In the genomic region with DNA sequence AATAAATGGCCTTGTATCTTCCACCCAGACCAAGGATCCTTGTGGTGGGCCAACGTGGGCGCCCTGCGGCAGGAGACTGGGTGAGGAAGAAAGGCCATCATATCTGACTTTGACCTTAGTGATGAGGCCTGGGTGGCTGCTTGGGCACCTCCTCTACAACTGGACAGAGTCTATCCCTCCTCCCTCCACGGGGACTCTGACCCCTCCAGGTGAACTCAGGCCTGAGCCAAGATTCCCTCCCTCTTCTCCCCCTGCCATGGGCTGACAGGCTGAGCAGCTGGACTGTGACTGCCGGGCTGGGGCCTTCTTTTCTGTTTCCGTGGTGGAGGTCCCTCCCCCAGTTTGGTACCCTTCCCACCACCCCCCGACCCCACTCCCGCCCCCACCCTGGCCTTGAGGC, we compare ENCODE assay signal across 1 cellular context.
TF ChIP-seq lines count a peak whose summit lies in the region.

No MANE protein-coding gene starts in this region.

TF ChIP-seq in HepG2, 621 proteins besides CTCF, POLR2A, EP300 and RAD21 (continued from another document):
- TF ChIP-seq, protein P1, sequence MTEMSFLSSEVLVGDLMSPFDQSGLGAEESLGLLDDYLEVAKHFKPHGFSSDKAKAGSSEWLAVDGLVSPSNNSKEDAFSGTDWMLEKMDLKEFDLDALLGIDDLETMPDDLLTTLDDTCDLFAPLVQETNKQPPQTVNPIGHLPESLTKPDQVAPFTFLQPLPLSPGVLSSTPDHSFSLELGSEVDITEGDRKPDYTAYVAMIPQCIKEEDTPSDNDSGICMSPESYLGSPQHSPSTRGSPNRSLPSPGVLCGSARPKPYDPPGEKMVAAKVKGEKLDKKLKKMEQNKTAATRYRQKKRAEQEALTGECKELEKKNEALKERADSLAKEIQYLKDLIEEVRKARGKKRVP (CRISPR knock-in tag; IDR thresholded peaks at IDR 0.05): no peak
- TF ChIP-seq ZHX2 (IDR thresholded peaks at IDR 0.05; ENCODE audit: low read depth): no peak
- no peak for TF ChIP-seq ZHX2 (CRISPR knock-in tag; IDR thresholded peaks at IDR 0.05; ENCODE audit: borderline replicate concordance)
- TF ChIP-seq MZF1 (CRISPR knock-in tag; IDR thresholded peaks at IDR 0.05; ENCODE audit: borderline replicate concordance): no peak
- no peak for TF ChIP-seq ZNF775 (CRISPR knock-in tag; IDR thresholded peaks at IDR 0.05; ENCODE audit: borderline replicate concordance)
- TF ChIP-seq, protein P2, sequence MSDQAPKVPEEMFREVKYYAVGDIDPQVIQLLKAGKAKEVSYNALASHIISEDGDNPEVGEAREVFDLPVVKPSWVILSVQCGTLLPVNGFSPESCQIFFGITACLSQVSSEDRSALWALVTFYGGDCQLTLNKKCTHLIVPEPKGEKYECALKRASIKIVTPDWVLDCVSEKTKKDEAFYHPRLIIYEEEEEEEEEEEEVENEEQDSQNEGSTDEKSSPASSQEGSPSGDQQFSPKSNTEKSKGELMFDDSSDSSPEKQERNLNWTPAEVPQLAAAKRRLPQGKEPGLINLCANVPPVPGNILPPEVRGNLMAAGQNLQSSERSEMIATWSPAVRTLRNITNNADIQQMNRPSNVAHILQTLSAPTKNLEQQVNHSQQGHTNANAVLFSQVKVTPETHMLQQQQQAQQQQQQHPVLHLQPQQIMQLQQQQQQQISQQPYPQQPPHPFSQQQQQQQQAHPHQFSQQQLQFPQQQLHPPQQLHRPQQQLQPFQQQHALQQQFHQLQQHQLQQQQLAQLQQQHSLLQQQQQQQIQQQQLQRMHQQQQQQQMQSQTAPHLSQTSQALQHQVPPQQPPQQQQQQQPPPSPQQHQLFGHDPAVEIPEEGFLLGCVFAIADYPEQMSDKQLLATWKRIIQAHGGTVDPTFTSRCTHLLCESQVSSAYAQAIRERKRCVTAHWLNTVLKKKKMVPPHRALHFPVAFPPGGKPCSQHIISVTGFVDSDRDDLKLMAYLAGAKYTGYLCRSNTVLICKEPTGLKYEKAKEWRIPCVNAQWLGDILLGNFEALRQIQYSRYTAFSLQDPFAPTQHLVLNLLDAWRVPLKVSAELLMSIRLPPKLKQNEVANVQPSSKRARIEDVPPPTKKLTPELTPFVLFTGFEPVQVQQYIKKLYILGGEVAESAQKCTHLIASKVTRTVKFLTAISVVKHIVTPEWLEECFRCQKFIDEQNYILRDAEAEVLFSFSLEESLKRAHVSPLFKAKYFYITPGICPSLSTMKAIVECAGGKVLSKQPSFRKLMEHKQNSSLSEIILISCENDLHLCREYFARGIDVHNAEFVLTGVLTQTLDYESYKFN (CRISPR knock-in tag; conservative IDR thresholded peaks at IDR 0.05): peak; percentile 59
- peak; percentile 63 for TF ChIP-seq SAP130 (CRISPR knock-in tag; IDR thresholded peaks at IDR 0.05; ENCODE audit: low read depth)
- TF ChIP-seq BRD4 (CRISPR knock-in tag; IDR thresholded peaks at IDR 0.05): 0 out of 2 replicates have a peak, but pooled peaks have one; percentile 61
- TF ChIP-seq MEIS2 (CRISPR knock-in tag; IDR thresholded peaks at IDR 0.05): no peak
- no peak for TF ChIP-seq FOXC1 (CRISPR knock-in tag; IDR thresholded peaks at IDR 0.05; ENCODE audit: borderline replicate concordance)
- TF ChIP-seq NKX3-1 (CRISPR knock-in tag; IDR thresholded peaks at IDR 0.05): no peak
- no peak for TF ChIP-seq ELK4 (CRISPR knock-in tag; IDR thresholded peaks at IDR 0.05; ENCODE audit: borderline replicate concordance)
- TF ChIP-seq, protein P3, sequence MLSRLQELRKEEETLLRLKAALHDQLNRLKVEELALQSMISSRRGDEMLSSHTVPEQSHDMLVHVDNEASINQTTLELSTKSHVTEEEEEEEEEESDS (CRISPR knock-in tag; IDR thresholded peaks at IDR 0.05; ENCODE audit: borderline replicate concordance): no peak
